Comparison of ENCODE assay signal across 1 cellular context in the genomic region with DNA sequence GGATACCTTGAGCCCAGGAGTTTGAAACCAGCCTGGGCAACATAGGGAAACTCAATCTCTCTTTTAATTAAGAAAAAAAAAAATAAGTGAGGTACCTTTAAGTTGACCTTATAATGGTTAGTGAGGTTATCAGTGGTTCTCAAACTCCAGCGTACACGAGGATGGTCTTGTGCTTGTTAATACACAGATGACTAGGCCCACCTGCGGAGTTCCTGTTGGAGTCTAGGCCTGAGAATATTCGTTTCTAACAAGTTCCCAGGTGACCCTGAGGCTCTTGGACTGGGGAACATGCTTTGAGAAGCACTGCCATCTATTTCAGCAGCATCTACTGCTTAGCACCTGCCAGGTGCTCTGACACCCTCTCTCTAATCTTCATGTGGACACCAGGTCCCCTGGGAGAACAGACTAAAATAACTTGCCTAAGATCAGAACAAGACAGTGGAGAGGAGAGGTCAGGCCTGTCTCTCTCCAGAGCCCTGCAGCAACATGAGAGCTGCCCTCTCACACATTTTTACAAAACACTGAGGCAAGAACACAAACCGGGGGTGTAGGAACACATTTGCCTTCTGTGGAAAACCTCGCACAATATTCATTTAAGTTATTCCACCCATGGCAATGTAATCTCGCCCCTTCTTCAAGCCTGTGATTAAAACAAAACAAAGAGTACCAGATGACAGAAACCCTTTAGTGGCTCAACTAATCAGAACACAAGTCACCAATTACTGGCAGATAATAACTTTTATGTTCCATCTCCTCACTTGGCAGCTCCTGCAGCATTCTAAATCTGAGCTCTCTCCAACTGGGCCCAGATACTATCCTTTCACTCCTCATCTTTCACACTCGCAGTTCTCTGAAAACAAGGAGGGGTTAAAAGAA.
TF ChIP-seq lines count a peak whose summit lies in the region.

No MANE protein-coding gene starts in this region.

TF ChIP-seq in IMR-90, 13 proteins besides CTCF, POLR2A, EP300 and RAD21:
- TF ChIP-seq FOS (IDR thresholded peaks at IDR 0.05; ENCODE audit: low read depth, low read length) (no peak), CEBPB (IDR thresholded peaks at IDR 0.05; ENCODE audit: low read depth, low read length) (no peak), NFE2L2 (IDR thresholded peaks at IDR 0.05; ENCODE audit: low read depth, low read length) (no peak), MAZ (IDR thresholded peaks at IDR 0.05; ENCODE audit: borderline replicate concordance, low read depth, low read length) (no peak), USF2 (IDR thresholded peaks at IDR 0.05; ENCODE audit: low read depth, low read length) (no peak)
TF ChIP-seq in IMR-90: peak in this region for 0.
